Comparison of ENCODE assay signal across 1 cellular context in the genomic region with DNA sequence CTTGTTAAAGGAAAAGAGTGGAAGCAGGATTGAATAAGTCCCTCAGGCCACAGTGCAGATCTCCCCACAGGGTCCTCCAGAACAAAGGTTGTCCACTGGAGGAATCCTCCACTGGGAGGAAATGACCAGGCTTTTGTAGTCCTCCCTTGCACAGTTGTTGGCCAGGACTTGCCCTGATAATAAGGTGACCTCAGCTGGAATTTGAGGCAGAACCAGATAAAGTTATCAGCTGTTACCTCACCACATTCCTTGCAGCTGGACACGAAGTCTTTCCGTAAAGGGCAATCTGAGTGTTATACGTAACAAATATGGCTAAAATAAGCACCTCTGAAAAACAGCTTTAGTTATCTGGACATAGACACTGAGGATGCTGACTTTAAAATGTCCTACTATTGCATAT.
TF ChIP-seq lines count a peak whose summit lies in the region.

No MANE protein-coding gene starts in this region.

TF ChIP-seq in endothelial cell of umbilical vein, 7 proteins besides CTCF, POLR2A, EP300 and RAD21 (continued from another document):
- TF ChIP-seq GATA2 (IDR thresholded peaks at IDR 0.05; ENCODE audit: insufficient read depth, insufficient read length, low read depth, low read length), result peak; percentile 33
